In the genomic region with DNA sequence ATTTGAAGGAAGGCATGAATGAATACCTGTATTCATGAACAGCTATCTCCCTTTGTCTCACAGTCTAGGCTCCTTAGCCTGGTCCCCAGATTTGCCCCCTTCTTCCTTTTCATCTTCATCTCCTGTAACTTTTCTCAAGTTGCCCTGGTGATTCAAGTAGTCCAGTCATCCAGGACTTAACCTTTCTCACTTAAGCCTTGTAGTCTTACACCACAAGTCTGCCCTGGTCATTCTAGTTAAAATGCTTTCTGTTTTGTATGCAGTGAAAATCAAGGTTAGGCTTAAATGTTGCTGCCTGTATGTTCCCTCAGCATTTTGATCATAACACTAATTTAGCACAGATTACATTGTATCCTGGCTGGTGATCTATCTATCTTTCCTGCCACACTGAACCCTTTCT, we compare ENCODE assay signal across 19 cellular contexts. TPM values are rescaled to one million over a fixed set of nuclear protein-coding genes. Genes with fewer than 3 reads are reported as not detected.
"Had no signal": no experiment of that assay in that cellular context is flagged by ENCODE, and none has a peak within 500 bp of the region (broad histone marks: within the 10 kb centered on the region; RNA-seq: fewer than 3 reads in every experiment).

No MANE protein-coding gene starts in this region.

- H3K27ac ChIP-seq: ascending aorta, epithelial cell of prostate, heart right ventricle, left lung, sigmoid colon, spleen, upper lobe of right lung, VCaP had no signal

- H3K9me3 Mint-ChIP-seq: activated CD4-positive, alpha-beta T cell treated with anti-CD3 and anti-CD28 coated beads, Interleukin-2, amount 10 ng/mL, durations not matched to agents 7 days and 5 days; activated naive CD4-positive, alpha-beta T cell treated with anti-CD3 and anti-CD28 coated beads, Interleukin-2, amount 50 U/mL, for 24 hours; activated T-helper 1 cell treated with anti-CD3 and anti-CD28 coated beads, Interleukin-12 subunit alpha, Interleukin-12 subunit beta, Interleukin-2, Interleukin-4 antibody, amounts not matched to agents 30 ng/mL and 10 ng/mL and 1 ng/mL, durations not matched to agents 14 hours and 24 hours and 36 hours had no signal

- H3K9me3 ChIP-seq: ascending aorta, heart right ventricle, left lung, sigmoid colon, spleen, upper lobe of right lung had no signal

- H3K4me3 ChIP-seq: ascending aorta, heart right ventricle, left lung, sigmoid colon, spleen, upper lobe of right lung had no signal

- H3K27ac Mint-ChIP-seq: activated CD4-positive, alpha-beta T cell treated with anti-CD3 and anti-CD28 coated beads, Interleukin-2, amount 10 ng/mL, durations not matched to agents 7 days and 5 days; activated CD8-positive, alpha-beta T cell treated with anti-CD3 and anti-CD28 coated beads, Interleukin-2, amount 10 ng/mL, durations not matched to agents 7 days and 5 days; activated naive CD4-positive, alpha-beta T cell treated with anti-CD3 and anti-CD28 coated beads, Interleukin-2, amount 50 U/mL, for 24 hours; activated T-helper 1 cell treated with anti-CD3 and anti-CD28 coated beads, Interleukin-12 subunit alpha, Interleukin-12 subunit beta, Interleukin-2, Interleukin-4 antibody, amounts not matched to agents 30 ng/mL and 10 ng/mL and 1 ng/mL, durations not matched to agents 14 hours and 24 hours and 36 hours; mesothelial cell of epicardium; naive thymus-derived CD8-positive, alpha-beta T cell had no signal

- H3K4me1 ChIP-seq: ascending aorta, heart right ventricle, left lung, sigmoid colon, spleen, upper lobe of right lung had no signal

- H3K4me3 Mint-ChIP-seq: activated CD4-positive, alpha-beta T cell treated with anti-CD3 and anti-CD28 coated beads, Interleukin-2, amount 10 ng/mL, durations not matched to agents 7 days and 5 days; activated CD8-positive, alpha-beta T cell treated with anti-CD3 and anti-CD28 coated beads, Interleukin-2, amount 10 ng/mL, durations not matched to agents 7 days and 5 days; activated naive CD4-positive, alpha-beta T cell treated with anti-CD3 and anti-CD28 coated beads, Interleukin-2, amount 50 U/mL, for 24 hours; activated T-helper 1 cell treated with anti-CD3 and anti-CD28 coated beads, Interleukin-12 subunit alpha, Interleukin-12 subunit beta, Interleukin-2, Interleukin-4 antibody, amounts not matched to agents 30 ng/mL and 10 ng/mL and 1 ng/mL, durations not matched to agents 14 hours and 24 hours and 36 hours; mesothelial cell of epicardium; naive thymus-derived CD8-positive, alpha-beta T cell had no signal

- H3K4me1 Mint-ChIP-seq: activated CD4-positive, alpha-beta T cell treated with anti-CD3 and anti-CD28 coated beads, Interleukin-2, amount 10 ng/mL, durations not matched to agents 7 days and 5 days; activated naive CD4-positive, alpha-beta T cell treated with anti-CD3 and anti-CD28 coated beads, Interleukin-2, amount 50 U/mL, for 24 hours; naive thymus-derived CD8-positive, alpha-beta T cell had no signal

- H3K36me3 ChIP-seq: ascending aorta, heart right ventricle, left lung, sigmoid colon, spleen, upper lobe of right lung had no signal

- H3K27me3 ChIP-seq: ascending aorta, heart right ventricle, left lung, sigmoid colon, spleen, upper lobe of right lung had no signal

- DNase-seq: activated CD4-positive, alpha-beta T cell treated with anti-CD3 and anti-CD28 coated beads, Interleukin-2, amount 10 ng/mL, durations not matched to agents 7 days and 5 days; activated CD4-positive, CD25-positive, alpha-beta regulatory T cell treated with anti-CD3 and anti-CD28 coated beads, Interleukin-2, amount 50 U/mL, for 72 hours; activated CD8-positive, alpha-beta T cell treated with anti-CD3 and anti-CD28 coated beads, Interleukin-2, amount 10 ng/mL, durations not matched to agents 7 days and 5 days; activated gamma-delta T cell; cortex of kidney; heart right ventricle; left lung; naive thymus-derived CD8-positive, alpha-beta T cell; sigmoid colon; spleen; stimulated activated CD4-positive, alpha-beta T cell treated with anti-CD3 and anti-CD28 coated beads, Interleukin-4, amount 100 ng/mL, for 24 hours; stimulated activated naive CD4-positive, alpha-beta T cell treated with Interleukin-2 at 50 U/mL for 16 hours; upper lobe of right lung had no signal

- H3K36me3 Mint-ChIP-seq: activated naive CD4-positive, alpha-beta T cell treated with anti-CD3 and anti-CD28 coated beads, Interleukin-2, amount 50 U/mL, for 24 hours; mesothelial cell of epicardium; naive thymus-derived CD8-positive, alpha-beta T cell had no signal

- ATAC-seq: activated CD8-positive, alpha-beta T cell treated with anti-CD3 and anti-CD28 coated beads, Interleukin-2, amount 10 ng/mL, durations not matched to agents 7 days and 5 days; heart right ventricle; left lung; naive thymus-derived CD8-positive, alpha-beta T cell; upper lobe of right lung had no signal

RNA-seq across cellular contexts. Expression of a gene that starts 58.5 kb away (rescaled TPM):
- polyA plus RNA-seq: naive thymus-derived CD8-positive, alpha-beta T cell had no signal
